8 cellular contexts compared by ENCODE assay signal in the genomic region with DNA sequence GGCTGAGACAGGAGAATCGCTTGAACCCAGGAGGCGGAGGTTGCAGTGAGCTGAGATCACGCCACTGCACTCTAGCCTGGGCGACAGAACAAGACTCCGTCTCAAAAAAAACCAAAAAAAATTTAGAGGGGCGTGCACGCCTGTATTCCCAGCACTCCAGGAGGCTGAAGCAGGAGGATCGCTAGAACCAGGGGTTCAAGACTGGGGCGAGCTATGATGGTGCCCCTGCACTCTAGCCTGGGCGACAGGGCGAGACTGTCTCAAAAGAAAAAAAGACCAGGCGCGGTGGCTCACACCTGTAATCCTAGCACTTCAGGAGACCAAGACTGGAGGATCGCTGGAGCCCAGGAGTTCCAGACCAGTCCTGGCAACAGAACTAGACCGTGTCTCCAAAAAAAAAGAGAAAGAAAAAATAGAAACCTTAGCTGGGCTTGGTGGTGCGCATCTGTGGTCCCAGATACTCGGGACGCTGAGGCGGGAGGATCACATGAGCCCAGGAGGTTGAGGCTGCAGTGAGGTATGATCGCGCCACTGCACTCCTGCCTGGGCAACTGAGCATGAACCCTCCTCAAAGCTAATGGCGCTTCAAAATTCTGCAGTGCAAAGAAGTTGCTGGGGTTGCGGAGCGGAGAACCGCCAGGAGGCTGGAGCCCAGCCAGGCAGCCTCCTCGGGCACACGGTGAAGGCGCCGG. TPM values are rescaled to one million over a fixed set of nuclear protein-coding genes. Genes with fewer than 3 reads are reported as not detected.
DNase-seq lines count a peak whose midpoint lies in the region; ATAC-seq, FAIRE-seq and TF ChIP-seq lines count a peak whose summit lies in the region.

No MANE protein-coding gene starts in this region.

- H3K9me3 ChIP-seq in aorta (ENCODE audit: control insufficient read depth, low read length), result no peaks in the 10 kb centered on the region

- peak overlapping the region; percentile 93 for H3K4me3 Mint-ChIP-seq in activated CD4-positive, alpha-beta T cell treated with anti-CD3 and anti-CD28 coated beads for 36 hours
- peak overlapping the region; percentile 96 for H3K4me3 Mint-ChIP-seq in mesothelial cell of epicardium

- no peak for TF ChIP-seq CTCF in bronchial epithelial cell (IDR thresholded peaks at IDR 0.05; ENCODE audit: insufficient read depth, low read length, severe bottlenecking)
- no peak for TF ChIP-seq CTCF in mesothelial cell of epicardium (IDR thresholded peaks at IDR 0.05; ENCODE audit: unreplicated experiment)

- peak overlapping the region; percentile 99 for H3K27ac Mint-ChIP-seq in activated CD4-positive, alpha-beta T cell treated with anti-CD3 and anti-CD28 coated beads for 36 hours
- H3K27ac Mint-ChIP-seq in mesothelial cell of epicardium, result peak overlapping the region; percentile 99

- H3K36me3 ChIP-seq in bronchial epithelial cell (ENCODE audit: control insufficient read depth, insufficient read depth, low read length), result no peaks in the 10 kb centered on the region
- H3K36me3 ChIP-seq in aorta (ENCODE audit: control insufficient read depth in 1 of 2, insufficient read depth in 2 of 2, low read length in 1 of 2), result no peaks in the 10 kb centered on the region

- ATAC-seq in activated CD4-positive, alpha-beta T cell treated with anti-CD3 and anti-CD28 coated beads for 36 hours, result peak; percentile 31
- ATAC-seq in HG03565 (IDR thresholded peaks at IDR 0.05; ENCODE audit: unreplicated experiment) (peak; percentile 2), aorta (ENCODE audit: low FRiP score) (peak; percentile 39)

- DNase-seq in activated CD4-positive, alpha-beta T cell treated with anti-CD3 and anti-CD28 coated beads for 36 hours, result no peak
- no peak for DNase-seq in activated CD4-positive, alpha-beta T cell treated with anti-CD3 and anti-CD28 coated beads for 48 hours
- DNase-seq in bronchial epithelial cell (ENCODE audit: low read depth) (no peak), mesothelial cell of epicardium (ENCODE audit: low spot score in 2 of 2, unreplicated experiment in 2 of 2) (no peak), aorta (peak in 1 of 2 donors; percentile 75), ACHN (no peak), NCI-H345 (lab: John Stamatoyannopoulos, UW) (no peak)

- peaks cover 28% of the 10 kb centered on the region for H3K4me1 Mint-ChIP-seq in activated CD4-positive, alpha-beta T cell treated with anti-CD3 and anti-CD28 coated beads for 36 hours
- peaks cover 20% of the 10 kb centered on the region for H3K4me1 Mint-ChIP-seq in mesothelial cell of epicardium

- no peak for FAIRE-seq in bronchial epithelial cell (lab: Jason Lieb, UNC)

- peak overlapping the region in 1 of 2 donors; percentile 83 for H3K27ac ChIP-seq in aorta (ENCODE audit: low read depth in 1 of 2, low read length in 2 of 2)

- WGBS in aorta, 2 donors, result 13% methylated on average over 29 of the region's 29 CpGs

- intact Hi-C loops in activated CD4-positive, alpha-beta T cell treated with anti-CD3 and anti-CD28 coated beads for 36 hours (cut with DNase I, micrococcal nuclease), result loop anchor here (2.0 to 5.0 kb wide), 9 partner anchors 26 to 461 kb away; partner anchors contain the start of genes AP4M1 (in 1 of the 2), FBXO24 (in 1 of the 2), GPC2 (in 1 of the 2) and LRCH4 (in 1 of the 2)
- intact Hi-C loops in aorta (cut with DNase I), result loop anchor here in 1 of 2 donors (2.0 to 5.0 kb wide), 2 partner anchors 26 to 34 kb away; partner anchors contain the start of genes AP4M1 and MCM7

- POLR2A ChIA-PET in activated CD4-positive, alpha-beta T cell treated with anti-CD3 and anti-CD28 coated beads for 36 hours (lab: Charles Lee), result interaction anchor here (0.6 to 1.3 kb wide), 10 partner anchors 10 to 305 kb away, joined by 3 to 15 read pairs (median 4); partner anchors contain the start of genes AP4M1, LAMTOR4, MCM7 and ZSCAN21

- H3K4me3 ChIP-seq in bronchial epithelial cell (ENCODE audit: low read depth, low read length), result peak overlapping the region; percentile 93
- peak overlapping the region; percentile 50 to 80 for H3K4me3 ChIP-seq in aorta (ENCODE audit: low read length in 2 of 2)

- no peaks in the 10 kb centered on the region for H3K9me3 Mint-ChIP-seq in activated CD4-positive, alpha-beta T cell treated with anti-CD3 and anti-CD28 coated beads for 36 hours (ENCODE audit: low read depth)
- H3K9me3 Mint-ChIP-seq in mesothelial cell of epicardium, result no peaks in the 10 kb centered on the region

- CTCF ChIA-PET in activated CD4-positive, alpha-beta T cell treated with anti-CD3 and anti-CD28 coated beads for 36 hours (lab: Charles Lee), result interaction anchor here (0.5 to 1.8 kb wide), 9 partner anchors 16 to 1117 kb away, joined by 3 to 5 read pairs (median 3); partner anchors contain the start of genes AP4M1, LAMTOR4 and MCM7

- in situ Hi-C loops in ACHN (cut with HindIII; ENCODE audit: low pct_ligation_motif_present, low pct_unique_long_range_greater_than_20kb, low sequenced_read_pairs), result no loop called here

- no peaks in the 10 kb centered on the region for H3K27me3 Mint-ChIP-seq in activated CD4-positive, alpha-beta T cell treated with anti-CD3 and anti-CD28 coated beads for 36 hours
- no peaks in the 10 kb centered on the region for H3K27me3 Mint-ChIP-seq in mesothelial cell of epicardium (ENCODE audit: low read depth)

- H3K4me1 ChIP-seq in aorta (ENCODE audit: control insufficient read depth in 1 of 2, insufficient read depth in 2 of 2, low read length in 2 of 2), result no peaks in the 10 kb centered on the region

- H3K27me3 ChIP-seq in bronchial epithelial cell (ENCODE audit: control insufficient read depth, insufficient read depth, low read length) (no peaks in the 10 kb centered on the region), aorta (ENCODE audit: control insufficient read depth in 1 of 2, insufficient read depth in 2 of 2, low read length in 1 of 2) (no peaks in the 10 kb centered on the region)

- H3K36me3 Mint-ChIP-seq in activated CD4-positive, alpha-beta T cell treated with anti-CD3 and anti-CD28 coated beads for 36 hours (ENCODE audit: low read depth), result peaks cover 12% of the 10 kb centered on the region
- H3K36me3 Mint-ChIP-seq in mesothelial cell of epicardium, result peaks cover 2% of the 10 kb centered on the region

RNA-seq across cellular contexts. Expression of gene MBLAC1, which starts 0.4 kb away (rescaled TPM):
- 1 to 10 TPM; 1.6 to 2.2 TPM for total RNA-seq in activated CD4-positive, alpha-beta T cell treated with anti-CD3 and anti-CD28 coated beads for 36 hours
- total RNA-seq in bronchial epithelial cell (1.2 and 1.6 TPM in 2 replicates), mesothelial cell of epicardium (2.9 to 3.5 TPM (median 2.9 TPM) in 3 replicates), aorta (1 to 10 TPM; 1.8 to 1.9 TPM)
- 1 to 10 TPM; 1.4 to 2.3 TPM for polyA plus RNA-seq in aorta

RNA-seq across cellular contexts. Expression of gene CNPY4, which starts 7.0 kb away (rescaled TPM):
- 10 to 100 TPM; 11.0 to 14.0 TPM for total RNA-seq in activated CD4-positive, alpha-beta T cell treated with anti-CD3 and anti-CD28 coated beads for 36 hours
- 2.4 and 2.9 TPM in 2 replicates for total RNA-seq in bronchial epithelial cell
- total RNA-seq in mesothelial cell of epicardium, result 26.1 to 27.9 TPM (median 27.4 TPM) in 3 replicates
- total RNA-seq in aorta, result 10 to 100 TPM; 14.0 to 29.5 TPM
- 10 to 100 TPM; 17.2 to 35.0 TPM for polyA plus RNA-seq in aorta

RNA-seq across cellular contexts. Expression of gene TAF6, which starts 7.2 kb away (rescaled TPM):
- total RNA-seq in activated CD4-positive, alpha-beta T cell treated with anti-CD3 and anti-CD28 coated beads for 36 hours, result 10 to 100 TPM; 54.3 to 59.5 TPM
- total RNA-seq in bronchial epithelial cell, result 16.9 and 22.9 TPM in 2 replicates
- 63.7 to 68.8 TPM (median 66.2 TPM) in 3 replicates for total RNA-seq in mesothelial cell of epicardium
- total RNA-seq in aorta, result 10 to 100 TPM; 31.7 to 38.7 TPM
- 10 to 100 TPM; 24.2 to 39.3 TPM for polyA plus RNA-seq in aorta

RNA-seq across cellular contexts. Expression of gene LAMTOR4, which starts 22.3 kb away (rescaled TPM):
- total RNA-seq in activated CD4-positive, alpha-beta T cell treated with anti-CD3 and anti-CD28 coated beads for 36 hours, result 100 to 1,000 TPM in 1 of 2 experiments, 10 to 100 TPM in 1; 69.6 to 120 TPM
- total RNA-seq in bronchial epithelial cell (82.7 and 108 TPM in 2 replicates), mesothelial cell of epicardium (97.2 to 109 TPM (median 105 TPM) in 3 replicates), aorta (100 to 1,000 TPM in 1 of 2 donors, 10 to 100 TPM in 1; 80.2 to 104 TPM)
- polyA plus RNA-seq in aorta, result 100 to 1,000 TPM; 267 to 310 TPM

RNA-seq across cellular contexts. Expression of gene AP4M1, which starts 24.9 kb away (rescaled TPM):
- 10 to 100 TPM in 1 of 2 experiments, 1 to 10 TPM in 1; 8.8 to 10.4 TPM for total RNA-seq in activated CD4-positive, alpha-beta T cell treated with anti-CD3 and anti-CD28 coated beads for 36 hours
- 13.3 and 22.6 TPM in 2 replicates for total RNA-seq in bronchial epithelial cell
- 23.5 to 26.8 TPM (median 25.6 TPM) in 3 replicates for total RNA-seq in mesothelial cell of epicardium
- 10 to 100 TPM; 14.9 to 20.5 TPM for total RNA-seq in aorta
- polyA plus RNA-seq in aorta, result 10 to 100 TPM in 1 of 2 donors, 1 to 10 TPM in 1; 8.1 to 60.9 TPM
